ENCODE assay signal across 8 cellular contexts in the genomic region with DNA sequence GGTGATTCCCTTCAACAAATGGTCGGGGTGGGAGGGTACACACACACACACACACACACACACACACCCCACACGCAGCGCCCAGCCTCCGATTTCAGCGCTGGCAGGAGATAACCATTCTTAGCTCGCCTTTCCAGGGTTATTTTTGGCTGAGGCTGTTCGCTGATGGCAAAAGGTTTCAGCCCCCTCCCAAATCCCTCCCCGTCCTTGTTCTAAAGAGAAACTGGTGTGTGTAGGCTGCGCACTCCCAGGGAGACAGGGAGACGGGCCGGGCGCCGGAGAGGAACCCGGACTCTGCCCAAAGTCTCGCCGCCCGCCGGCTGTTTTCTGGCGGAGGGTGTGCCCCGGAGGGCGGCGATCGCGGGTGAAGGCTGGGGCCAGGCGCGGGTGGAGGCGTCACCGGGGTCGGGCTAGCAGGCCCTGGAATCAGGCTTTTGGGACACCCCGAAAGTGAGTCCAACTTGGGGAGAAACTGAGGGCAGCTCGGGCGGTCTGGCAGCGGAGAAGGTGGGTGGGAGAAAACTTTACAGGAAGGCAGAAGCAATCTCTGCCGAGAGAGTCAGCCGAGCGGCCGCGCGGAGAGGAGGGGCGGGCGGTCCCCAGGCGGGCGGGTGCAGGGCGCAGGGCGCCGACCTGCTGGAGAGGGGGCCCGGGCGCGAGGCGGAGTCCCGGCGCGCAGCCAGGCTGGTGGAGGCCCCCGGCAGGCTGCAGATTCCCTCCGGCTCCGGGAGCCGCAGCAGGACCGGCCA. TPM values are rescaled to one million over a fixed set of nuclear protein-coding genes. Genes with fewer than 3 reads are reported as not detected.
DNase-seq lines count a peak whose midpoint lies in the region; ATAC-seq and TF ChIP-seq lines count a peak whose summit lies in the region.
"Not testable (repeated sequence)": the region's sequence is repeated elsewhere in the genome, so short reads cannot be mapped to it uniquely, and the experiment has no call there.

Gene PGM5, plus strand, starts transcription at position 242 of the 749 bp plus-strand sequence. CDS start 517 bp downstream, outside the sequence.

- H3K4me3 ChIP-seq in breast epithelium: peak within 1 kb of the TSS; percentile 51 to 81 (median 62)
- H3K4me3 ChIP-seq in uterus: peak within 1 kb of the TSS; percentile 74 to 80

- H3K36me3 Mint-ChIP-seq in WTC11: not testable (repeated sequence)

- H3K27me3 ChIP-seq in breast epithelium, uterus: not testable (repeated sequence)

- H3K27me3 Mint-ChIP-seq in WTC11 (ENCODE audit: low read depth): peaks cover 85% of the 10 kb centered on the region

- H3K4me3 Mint-ChIP-seq in WTC11: peak within 1 kb of the TSS; percentile 62

- not testable (repeated sequence) for H3K4me1 ChIP-seq in breast epithelium, uterus

- not testable (repeated sequence) for H3K4me1 Mint-ChIP-seq in WTC11

- intact Hi-C loops in breast epithelium (cut with DNase I; ENCODE audit: low total_unique reads); uterus (cut with DNase I; ENCODE audit: low total_unique reads): not testable (repeated sequence)
- intact Hi-C loops in Right ventricle myocardium inferior (cut with DNase I): loop anchor here (10.0 kb wide), 1 partner anchor 148 kb away; no protein-coding TSS in a partner anchor

- not testable (repeated sequence) for TF ChIP-seq POLR2A in breast epithelium (IDR thresholded peaks at IDR 0.05)
- TF ChIP-seq POLR2A in uterus (IDR thresholded peaks at IDR 0.05): peak; percentile 40 to 48

- TF ChIP-seq CTCF in WTC11 (IDR thresholded peaks at IDR 0.05); breast epithelium (IDR thresholded peaks at IDR 0.05); uterus (IDR thresholded peaks at IDR 0.05): not testable (repeated sequence)

- POLR2A ChIA-PET in WTC11 (lab: Charles Lee): not testable (repeated sequence)

- CTCF ChIA-PET in WTC11 (lab: Charles Lee): not testable (repeated sequence)

- peak within 1 kb of the TSS; percentile 7 to 74 for H3K27ac ChIP-seq in breast epithelium
- H3K27ac ChIP-seq in uterus: peak within 1 kb of the TSS; percentile 94 to 97

- not testable (repeated sequence) for H3K9me3 Mint-ChIP-seq in WTC11

- peak; percentile 2 for DNase-seq in GM03348 (ENCODE audit: low spot score)
- peak; percentile 38 for DNase-seq in WTC11 (ENCODE audit: low spot score)
- not testable (repeated sequence) for DNase-seq in breast epithelium (ENCODE audit: low spot score in 2 of 2)
- peak; percentile 84 for DNase-seq in Right ventricle myocardium inferior (ENCODE audit: missing footprints)
- DNase-seq in lung microvascular endothelial cell (ENCODE audit: low read depth in 2 of 2): peak; percentile 1 to 24
- peak; percentile 71 for DNase-seq in retina
- peak; percentile 50 to 66 for DNase-seq in uterus

- not testable (repeated sequence) for H3K36me3 ChIP-seq in breast epithelium, uterus

- not testable (repeated sequence) for H3K27ac Mint-ChIP-seq in WTC11

- H3K9me3 ChIP-seq in breast epithelium, uterus: not testable (repeated sequence)

- peak; percentile 63 for ATAC-seq in HG02642 (IDR thresholded peaks at IDR 0.05; ENCODE audit: poor library complexity, unreplicated experiment)
- peak; percentile 76 for ATAC-seq in WTC11
- peak; percentile 83 for ATAC-seq in Right ventricle myocardium inferior

RNA-seq across cellular contexts. Expression of gene PGM5, which starts in this region (rescaled TPM):
- total RNA-seq in WTC11 (2021) (0.11 to 0.16 TPM (median 0.13 TPM) in 3 replicates), breast epithelium (10 to 100 TPM; 11.6 to 30.8 (median 22.2) TPM), Right ventricle myocardium inferior (151 TPM), lung microvascular endothelial cell (27.5 and 295 TPM in 2 replicates), uterus (100 to 1,000 TPM; 153 to 289 (median 274) TPM)

Comparison
In these comparisons a context has a peak if more than half of its experiments do, and no peak if none do; other contexts are left out.
1. RNA of gene PGM5 (total RNA-seq): 27.5 to 295 TPM in lung microvascular endothelial cell, 153 to 289 TPM in uterus, 151 TPM in Right ventricle myocardium inferior (single experiment) and 11.6 to 30.8 TPM in breast epithelium; 0.11 to 0.16 TPM in WTC11; every median in the first group is over 10 times any median in the second.
2. Peak in DNase-seq and ATAC-seq in WTC11; RNA of the gene not detected or under 1 TPM.
3. Peak in every context shown above with its lines, with median percentiles within 50 percentile points of each other: ATAC-seq.